In genomic region chr4:82235346-82235745, GRCh38 we compare ENCODE assay signal across 25 cellular contexts.
"Had no signal": no experiment of that assay in that cellular context is flagged by ENCODE, and none has a peak within 500 bp of the region (broad histone marks: within the 10 kb centered on the region; RNA-seq: fewer than 3 reads in every experiment).

No MANE protein-coding gene starts in this region.

- DNase-seq: stimulated activated CD4-positive, alpha-beta T cell treated with anti-CD3 and anti-CD28 coated beads, Interleukin-2, amount 100 ng/mL, for 48 hours; stimulated activated CD4-positive, alpha-beta T cell treated with anti-CD3 and anti-CD28 coated beads, Interleukin-4, amount 100 ng/mL, for 1 hour; stimulated activated CD4-positive, alpha-beta T cell treated with anti-CD3 and anti-CD28 coated beads, Interleukin-4, amount 100 ng/mL, for 24 hours; stimulated activated CD4-positive, alpha-beta T cell treated with anti-CD3 and anti-CD28 coated beads, Interleukin-4, amount 100 ng/mL, for 4 hours; stimulated activated CD8-positive, alpha-beta memory T cell treated with anti-CD3 and anti-CD28 coated beads, Interleukin-4, amount 100 ng/mL, for 48 hours; stimulated activated naive B cell treated with anti-CD40 and anti-IgM and Interleukin-4, amounts not matched to agents 10 μg/mL and 1 μg/mL and 100 μg/mL, for 72 hours; stimulated activated naive CD4-positive, alpha-beta T cell; stimulated activated naive CD4-positive, alpha-beta T cell treated with Interleukin-2 at 50 U/mL for 16 hours; stimulated activated naive CD8-positive, alpha-beta T cell treated with anti-CD3 and anti-CD28 coated beads, Interleukin-15, amount 100 ng/mL, for 72 hours; stimulated activated naive CD8-positive, alpha-beta T cell treated with anti-CD3 and anti-CD28 coated beads, Interleukin-15, Interleukin-2, amounts not matched to agents 100 U/mL and 50 U/mL, for 24 hours; stomach; substantia nigra; testis; thyroid gland; tibial artery; transverse colon; upper lobe of left lung; upper lobe of right lung; uterus had no signal

- H3K27me3 ChIP-seq: suprapubic skin, testis, thyroid gland, tibial artery, tibial nerve, transverse colon, upper lobe of left lung, upper lobe of right lung, uterus, vagina had no signal

- H3K4me3 ChIP-seq: stomach, suprapubic skin, testis, thoracic aorta, thyroid gland, tibial artery, tibial nerve, transverse colon, upper lobe of left lung, upper lobe of right lung, uterus, vagina had no signal

- H3K36me3 ChIP-seq: stomach, suprapubic skin, thoracic aorta, thyroid gland, tibial artery, tibial nerve, transverse colon, upper lobe of left lung, upper lobe of right lung, uterus, vagina had no signal

- H3K4me1 ChIP-seq: stomach, suprapubic skin, testis, thyroid gland, tibial artery, tibial nerve, transverse colon, upper lobe of left lung, upper lobe of right lung, uterus, vagina had no signal

- H3K9me3 ChIP-seq: suprapubic skin, testis, thoracic aorta, thyroid gland, tibial artery, tibial nerve, transverse colon, upper lobe of left lung, upper lobe of right lung, uterus, vagina had no signal

- H3K27ac ChIP-seq: stomach, suprapubic skin, testis, thoracic aorta, thyroid gland, tibial artery, tibial nerve, transverse colon, upper lobe of left lung, upper lobe of right lung, uterus, vagina had no signal

- ATAC-seq: stimulated activated effector memory CD8-positive, alpha-beta T cell treated with anti-CD3 and anti-CD28 coated beads, Interleukin-12 subunit alpha, Interleukin-12 subunit beta, amount 100 ng/mL, for 72 hours; stimulated activated memory B cell treated with anti-CD40 and anti-IgM and Interleukin-4, amounts not matched to agents 10 μg/mL and 1 μg/mL and 100 μg/mL, for 72 hours; stimulated activated naive B cell treated with anti-CD40 and anti-IgM and Interleukin-4, amounts not matched to agents 10 μg/mL and 1 μg/mL and 100 μg/mL, for 72 hours; stimulated activated naive CD8-positive, alpha-beta T cell treated with anti-CD3 and anti-CD28 coated beads, Interleukin-15, amount 100 ng/mL, for 72 hours; stimulated activated naive CD8-positive, alpha-beta T cell treated with anti-CD3 and anti-CD28 coated beads, Interleukin-15, Interleukin-2, amounts not matched to agents 100 U/mL and 50 U/mL, for 24 hours; upper lobe of right lung had no signal
